8 cellular contexts compared by ENCODE assay signal in genomic region chr1:161398900-161399256, GRCh38. TPM values are rescaled to one million over a fixed set of nuclear protein-coding genes. Genes with fewer than 3 reads are reported as not detected.
DNase-seq lines count a peak whose midpoint lies in the region; ATAC-seq and TF ChIP-seq lines count a peak whose summit lies in the region.

No MANE protein-coding gene starts in this region.

- H3K4me1 ChIP-seq in OCI-LY3 (ENCODE audit: low read length): 0 out of 2 replicates have a peak, but pooled peaks cover 6% of the 10 kb centered on the region
- H3K4me1 ChIP-seq in esophagus squamous epithelium: peaks cover 0 to 26% (median 9%) of the 10 kb centered on the region in 3 donors
- H3K4me1 ChIP-seq in parathyroid adenoma: peaks cover 2% of the 10 kb centered on the region

- no peak for ATAC-seq in GM21576 (IDR thresholded peaks at IDR 0.05; ENCODE audit: unreplicated experiment)

- no peaks in the 10 kb centered on the region for H3K27me3 ChIP-seq in OCI-LY3 (ENCODE audit: low read depth, low read length)
- no peaks in the 10 kb centered on the region for H3K27me3 ChIP-seq in esophagus squamous epithelium
- H3K27me3 ChIP-seq in parathyroid adenoma (ENCODE audit: control insufficient read depth, insufficient read depth, low read length): no peaks in the 10 kb centered on the region

- H2AFZ ChIP-seq in OCI-LY3 (ENCODE audit: low read depth, low read length) (peak overlapping the region; percentile 89), parathyroid adenoma (peak overlapping the region; percentile 98)

- H3K27ac ChIP-seq in OCI-LY3 (ENCODE audit: low read length) (peak overlapping the region; percentile 96), esophagus squamous epithelium (peak overlapping the region; percentile 97 to 100 (median 99)), parathyroid adenoma (peak overlapping the region; percentile 100)

- TF ChIP-seq POLR2A in esophagus squamous epithelium (IDR thresholded peaks at IDR 0.05): no peak

- H3K9ac ChIP-seq in OCI-LY3 (ENCODE audit: low read length) (peak overlapping the region; percentile 95), parathyroid adenoma (peak overlapping the region; percentile 89)

- WGBS in esophagus squamous epithelium, 2 donors: 2 to 17% methylated on average over 12 to 15 of the region's 17 CpGs

- intact Hi-C loops in esophagus squamous epithelium (cut with DNase I): no loop called here

- H3K79me2 ChIP-seq in OCI-LY3 (ENCODE audit: low read length): no peaks in the 10 kb centered on the region
- H3K79me2 ChIP-seq in parathyroid adenoma: no peaks in the 10 kb centered on the region

- H3K9me3 ChIP-seq in OCI-LY3 (ENCODE audit: insufficient read depth, low read length) (no peaks in the 10 kb centered on the region), esophagus squamous epithelium (no peaks in the 10 kb centered on the region), parathyroid adenoma (ENCODE audit: control insufficient read depth, low read length) (no peaks in the 10 kb centered on the region)

- DNase-seq in esophagus squamous epithelium (lab: John Stamatoyannopoulos, UW): no peak
- no peak for DNase-seq in EL
- no peak for DNase-seq in NCI-H774 (lab: John Stamatoyannopoulos, UW)
- no peak for DNase-seq in stimulated activated CD4-positive, alpha-beta T cell treated with anti-CD3 and anti-CD28 coated beads, Interleukin-4, amount 100 ng/mL, for 4 hours

- H3K36me3 ChIP-seq in OCI-LY3 (replicated peaks; ENCODE audit: low read depth, low read length): no peaks in the 10 kb centered on the region
- H3K36me3 ChIP-seq in esophagus squamous epithelium: no peaks in the 10 kb centered on the region
- no peaks in the 10 kb centered on the region for H3K36me3 ChIP-seq in parathyroid adenoma (ENCODE audit: control insufficient read depth, insufficient read depth, low read length)

- TF ChIP-seq CTCF in GM12875 (IDR thresholded peaks at IDR 0.05; ENCODE audit: borderline replicate concordance, insufficient read depth, low read depth, low read length): no peak
- TF ChIP-seq CTCF in OCI-LY3 (IDR thresholded peaks at IDR 0.05; ENCODE audit: low read depth, low read length): no peak
- TF ChIP-seq CTCF in esophagus squamous epithelium (IDR thresholded peaks at IDR 0.05): no peak
- no peak for TF ChIP-seq CTCF in parathyroid adenoma (IDR thresholded peaks at IDR 0.05)

- no peaks in the 10 kb centered on the region for H4K20me1 ChIP-seq in OCI-LY3 (ENCODE audit: insufficient read depth, low read length)

- H3K4me2 ChIP-seq in OCI-LY3 (ENCODE audit: low read length) (peak overlapping the region; percentile 80), parathyroid adenoma (ENCODE audit: low read length) (peak overlapping the region; percentile 94)

- H3K4me3 ChIP-seq in GM12875 (ENCODE audit: low read depth, low read length): peak overlapping the region; percentile 66
- H3K4me3 ChIP-seq in OCI-LY3 (ENCODE audit: low read length): peak overlapping the region; percentile 87
- peak overlapping the region; percentile 62 to 92 (median 76) for H3K4me3 ChIP-seq in esophagus squamous epithelium
- peak overlapping the region; percentile 95 for H3K4me3 ChIP-seq in parathyroid adenoma (ENCODE audit: low read depth, low read length)

RNA-seq across cellular contexts. Expression of gene CFAP126, which starts 31.2 kb away (rescaled TPM):
- not detected for total RNA-seq in esophagus squamous epithelium
